3 cellular contexts compared by ENCODE assay signal in the genomic region with DNA sequence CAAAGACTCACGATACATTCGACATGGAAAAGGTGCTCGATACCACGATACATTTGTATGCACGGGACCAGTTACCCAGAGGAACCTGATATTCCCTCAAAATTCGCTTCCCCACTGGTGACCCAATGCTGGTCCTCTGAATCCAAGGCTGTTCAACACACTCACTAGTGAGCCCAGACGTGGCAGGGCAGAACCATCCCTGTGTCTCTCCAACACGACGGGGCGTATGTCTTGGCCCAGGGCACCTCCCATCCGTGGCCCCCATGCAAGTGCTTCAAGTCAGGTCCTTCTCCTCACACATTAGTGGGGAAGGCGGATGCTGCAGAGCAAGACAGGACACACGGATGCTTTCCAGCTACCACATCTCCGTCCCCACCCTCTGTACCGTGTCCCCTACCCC.
"Had no signal": no experiment of that assay in that cellular context is flagged by ENCODE, and none has a peak within 500 bp of the region (broad histone marks: within the 10 kb centered on the region; RNA-seq: fewer than 3 reads in every experiment).

No MANE protein-coding gene starts in this region.

- H3K4me3 ChIP-seq: GM12878 had no signal

- ATAC-seq: GM12878 had no signal

- DNase-seq: GDM1, GF-D8 had no signal
